ENCODE assay signal across 1 cellular context in genomic region chr15:74395319-74396145, GRCh38.
TF ChIP-seq lines count a peak whose summit lies in the region.

No MANE protein-coding gene starts in this region.

TF ChIP-seq in HCT116, 20 proteins besides CTCF, POLR2A, EP300 and RAD21:
- no peak for TF ChIP-seq ZFX (IDR thresholded peaks at IDR 0.05)
- TF ChIP-seq TCF7L2 (IDR thresholded peaks at IDR 0.05; ENCODE audit: borderline replicate concordance, extremely low read depth, insufficient read depth, insufficient read length): no peak
- no peak for TF ChIP-seq ZBTB33 (IDR thresholded peaks at IDR 0.05; ENCODE audit: extremely low read depth, insufficient replicate concordance, low read length)
- no peak for TF ChIP-seq REST (IDR thresholded peaks at IDR 0.05; ENCODE audit: low read depth)
- no peak for TF ChIP-seq MAX (IDR thresholded peaks at IDR 0.05)
- no peak for TF ChIP-seq POLR2AphosphoS5 (IDR thresholded peaks at IDR 0.05; ENCODE audit: low read depth, low read length)
- no peak for TF ChIP-seq ATF3 (IDR thresholded peaks at IDR 0.05)
- TF ChIP-seq EZH2phosphoT487 (IDR thresholded peaks at IDR 0.05; ENCODE audit: borderline replicate concordance): no peak
- no peak for TF ChIP-seq EZH2 (IDR thresholded peaks at IDR 0.05)
- TF ChIP-seq ZNF274 (IDR thresholded peaks at IDR 0.05; ENCODE audit: low read depth, low read length): no peak
- TF ChIP-seq JUND (IDR thresholded peaks at IDR 0.05): no peak
- no peak for TF ChIP-seq FOSL1 (IDR thresholded peaks at IDR 0.05; ENCODE audit: low read depth)
- no peak for TF ChIP-seq ELF1 (IDR thresholded peaks at IDR 0.05; ENCODE audit: borderline replicate concordance, low read depth)
- TF ChIP-seq CEBPB (IDR thresholded peaks at IDR 0.05; ENCODE audit: low read depth): no peak
- TF ChIP-seq YY1 (IDR thresholded peaks at IDR 0.05; ENCODE audit: extremely low read depth, insufficient replicate concordance, low read depth, low read length): no peak
- no peak for TF ChIP-seq SRF (IDR thresholded peaks at IDR 0.05; ENCODE audit: low read depth)
- no peak for TF ChIP-seq SIN3A (IDR thresholded peaks at IDR 0.05; ENCODE audit: low read depth)
- no peak for TF ChIP-seq SP1 (IDR thresholded peaks at IDR 0.05; ENCODE audit: low read depth)
